8 cellular contexts compared by ENCODE assay signal in the genomic region with DNA sequence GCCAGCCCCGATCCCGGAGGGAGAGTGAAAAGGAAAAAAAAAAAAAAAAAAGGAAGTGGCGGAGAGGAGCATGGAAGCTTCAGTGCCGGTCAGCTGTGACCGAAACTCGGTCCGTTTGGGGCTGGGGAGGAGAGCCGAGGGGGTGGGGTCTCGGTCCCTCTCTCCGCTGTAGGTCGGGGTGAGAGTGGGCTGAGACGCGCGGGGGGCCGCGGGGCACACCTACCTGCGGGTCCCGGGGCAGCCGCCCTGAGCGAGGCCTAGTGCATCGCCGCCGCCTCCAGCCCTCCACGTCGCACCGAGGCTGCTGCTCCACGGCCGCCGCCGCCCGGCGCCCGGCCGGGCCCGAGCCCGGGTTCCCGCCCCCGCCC. TPM values are rescaled to one million over a fixed set of nuclear protein-coding genes. Genes with fewer than 3 reads are reported as not detected.
DNase-seq lines count a peak whose midpoint lies in the region; ATAC-seq and TF ChIP-seq lines count a peak whose summit lies in the region.

No MANE protein-coding gene starts in this region.

- H3K27ac Mint-ChIP-seq in MCF 10A (ENCODE audit: low read depth, unreplicated experiment), result peak overlapping the region; percentile 98

- peak overlapping the region; percentile 70 for H3K4me3 ChIP-seq in GM12875 (ENCODE audit: low read depth, low read length)
- peak overlapping the region; percentile 91 for H3K4me3 ChIP-seq in PC-3 (ENCODE audit: low read length)
- peak overlapping the region; percentile 61 for H3K4me3 ChIP-seq in kidney epithelial cell (ENCODE audit: low read depth, low read length)

- H4K20me1 ChIP-seq in PC-3 (ENCODE audit: low read length), result no peaks in the 10 kb centered on the region

- peak overlapping the region; percentile 21 for H3K27ac ChIP-seq in PC-3 (ENCODE audit: low read length)

- no peaks in the 10 kb centered on the region for H3K27me3 Mint-ChIP-seq in MCF 10A (ENCODE audit: insufficient read depth, unreplicated experiment)

- no TSS peak for BruUV-seq in PC-3 (replicated peaks; lab: Mats Ljungman, UMichigan)
- no TSS peak for BruUV-seq in MCF 10A (replicated peaks; lab: Mats Ljungman, UMichigan)

- H3K4me1 ChIP-seq in PC-3 (ENCODE audit: insufficient read depth, low read length), result peaks cover 23% of the 10 kb centered on the region

- CTCF ChIA-PET in PC-3 (lab: Charles Lee), result interaction anchor here (0.6 kb wide), 1 partner anchor 203 kb away, joined by 3 read pairs; no protein-coding TSS in a partner anchor
- CTCF ChIA-PET in MCF 10A (lab: Yijun Ruan, JAX), result interaction anchor here (0.7 to 0.8 kb wide), 2 partner anchors 32 to 380 kb away, joined by 3 to 5 read pairs; no protein-coding TSS in a partner anchor

- H3K4me1 Mint-ChIP-seq in MCF 10A (ENCODE audit: insufficient read depth, unreplicated experiment), result peaks cover 21% of the 10 kb centered on the region

- ATAC-seq in HG02943 (IDR thresholded peaks at IDR 0.05; ENCODE audit: low read depth, unreplicated experiment), result peak; percentile 42
- peak; percentile 54 for ATAC-seq in PC-3

- H3K4me3 Mint-ChIP-seq in MCF 10A (ENCODE audit: unreplicated experiment), result peak overlapping the region; percentile 96

- H3K9me3 ChIP-seq in PC-3 (ENCODE audit: low read length), result no peaks in the 10 kb centered on the region

- H3K9me2 ChIP-seq in PC-3 (replicated peaks; ENCODE audit: low read length), result no peaks in the 10 kb centered on the region

- DNase-seq in ACHN, result peak; percentile 72
- peak; percentile 25 for DNase-seq in PC-3
- DNase-seq in MCF 10A (ENCODE audit: unreplicated experiment), result no peak
- no peak for DNase-seq in kidney epithelial cell (ENCODE audit: low read depth)
- DNase-seq in stimulated activated CD8-positive, alpha-beta memory T cell treated with anti-CD3 and anti-CD28 coated beads, Interleukin-12 subunit alpha, Interleukin-12 subunit beta, amount 100 ng/mL, for 1 hour (ENCODE audit: low read depth), result peak; percentile 15
- DNase-seq in NCI-H1694 treated with DMSO at 0.1 percent for 48 hours (lab: John Stamatoyannopoulos, UW), result no peak

- TF ChIP-seq CTCF in GM12875 (IDR thresholded peaks at IDR 0.05; ENCODE audit: borderline replicate concordance, insufficient read depth, low read depth, low read length) (no peak), PC-3 (conservative IDR thresholded peaks at IDR 0.05; ENCODE audit: low read depth, low read length) (no peak), MCF 10A (IDR thresholded peaks at IDR 0.05; ENCODE audit: unreplicated experiment) (no peak), kidney epithelial cell (IDR thresholded peaks at IDR 0.05; ENCODE audit: insufficient read depth, low read length, poor library complexity, severe bottlenecking) (no peak)

- H3K9ac ChIP-seq in PC-3 (ENCODE audit: low read length), result peak overlapping the region; percentile 84

- H3K36me3 Mint-ChIP-seq in MCF 10A (ENCODE audit: insufficient read depth, unreplicated experiment), result no peaks in the 10 kb centered on the region

- intact Hi-C loops in PC-3 (cut with micrococcal nuclease), result loop anchor here (5.0 to 10.0 kb wide), 3 partner anchors 36 to 324 kb away; no protein-coding TSS in a partner anchor
- intact Hi-C loops in MCF 10A (cut with micrococcal nuclease), result loop anchor here (10.0 kb wide), 1 partner anchor 324 kb away; no protein-coding TSS in a partner anchor

- H3K36me3 ChIP-seq in PC-3 (ENCODE audit: low read depth, low read length) (no peaks in the 10 kb centered on the region), kidney epithelial cell (ENCODE audit: control insufficient read depth, insufficient read depth, low read length) (no peaks in the 10 kb centered on the region)

- no peaks in the 10 kb centered on the region for H3K9me3 Mint-ChIP-seq in MCF 10A (ENCODE audit: unreplicated experiment)

- H3K27me3 ChIP-seq in PC-3 (ENCODE audit: low read length) (no peaks in the 10 kb centered on the region), kidney epithelial cell (ENCODE audit: control insufficient read depth, insufficient read depth, low read length) (no peaks in the 10 kb centered on the region)

- H3F3A ChIP-seq in PC-3 (ENCODE audit: low read length, unreplicated experiment), result no peaks in the 10 kb centered on the region

- H3K79me2 ChIP-seq in PC-3 (ENCODE audit: low read length), result peaks cover 50% of the 10 kb centered on the region

- POLR2A ChIA-PET in PC-3 (lab: Charles Lee; ENCODE audit: unreplicated experiment) (interaction anchor here (0.5 to 0.6 kb wide), 4 partner anchors 121 to 1077 kb away, joined by 3 to 10 read pairs (median 4); no protein-coding TSS in a partner anchor), MCF 10A (lab: Yijun Ruan, JAX) (interaction anchor here (0.6 to 1.8 kb wide), 15 partner anchors 11 to 1369 kb away, joined by 3 to 10 read pairs (median 3); a partner anchor contains a TSS)

- in situ Hi-C loops in ACHN (cut with HindIII; ENCODE audit: low pct_ligation_motif_present, low pct_unique_long_range_greater_than_20kb, low sequenced_read_pairs), result no loop called here

- peak overlapping the region; percentile 97 for H3K4me2 ChIP-seq in PC-3 (ENCODE audit: low read length)

- H2AFZ ChIP-seq in PC-3 (ENCODE audit: low read length), result peak overlapping the region; percentile 93

RNA-seq across cellular contexts. Expression of a gene that starts 0.5 kb away (rescaled TPM):
- total RNA-seq in PC-3 (2014; rRNA removed), result 17.9 and 18.6 TPM in 2 replicates
- 13.1 and 16.5 TPM in 2 replicates for total RNA-seq in MCF 10A (2022)
- 15.9 and 17.7 TPM in 2 replicates for total RNA-seq in kidney epithelial cell

Comparison
In these comparisons a context has a peak if more than half of its experiments do, and no peak if none do; other contexts are left out.
1. DNase-seq: peak in ACHN (single experiment), PC-3 (single experiment) and stimulated activated CD8-positive, alpha-beta memory T cell treated with anti-CD3 and anti-CD28 coated beads, Interleukin-12 subunit alpha, Interleukin-12 subunit beta, amount 100 ng/mL, for 1 hour (single experiment); none in MCF 10A (single experiment), kidney epithelial cell (single experiment) and NCI-H1694 treated with DMSO at 0.1 percent for 48 hours (single experiment).
2. Peak in every context shown above with its lines, with median percentiles within 50 percentile points of each other: H3K4me3 ChIP-seq.